ENCODE assay signal across 9 cellular contexts in genomic region chr6:122184260-122184934, GRCh38.
A peak's percentile ranks its signal among the peaks of the same experiment; 100 is the strongest.
DNase-seq lines count a peak whose midpoint lies in the region; ATAC-seq, FAIRE-seq and TF ChIP-seq lines count a peak whose summit lies in the region.
"Had no signal": no experiment of that assay in that cellular context is flagged by ENCODE, and none has a peak within 500 bp of the region (broad histone marks: within the 10 kb centered on the region; RNA-seq: fewer than 3 reads in every experiment).

No MANE protein-coding gene starts in this region.

- H3K36me3 ChIP-seq in brain microvascular endothelial cell (replicated peaks) (no peaks in the 10 kb centered on the region), liver (ENCODE audit: control insufficient read depth in 4 of 4, insufficient read depth in 3 of 4, low read depth in 1 of 4, low read length in 3 of 4) (no peaks in the 10 kb centered on the region), Peyer's patch (no peaks in the 10 kb centered on the region)

- H3K27ac ChIP-seq in brain microvascular endothelial cell = no peak overlapping the region
- H3K27ac ChIP-seq in liver (ENCODE audit: low read depth in 1 of 2, low read length in 2 of 2) = no peak overlapping the region
- no peak overlapping the region for H3K27ac ChIP-seq in Peyer's patch

- H3K27me3 ChIP-seq in brain microvascular endothelial cell (replicated peaks) = no peaks in the 10 kb centered on the region
- no peaks in the 10 kb centered on the region for H3K27me3 ChIP-seq in liver (ENCODE audit: control insufficient read depth in 4 of 4, insufficient read depth in 4 of 4, low read length in 3 of 4)
- no peaks in the 10 kb centered on the region for H3K27me3 ChIP-seq in Peyer's patch

- ATAC-seq in HG02610 (IDR thresholded peaks at IDR 0.05; ENCODE audit: unreplicated experiment) = no peak
- ATAC-seq in GM18861 (IDR thresholded peaks at IDR 0.05; ENCODE audit: unreplicated experiment) = no peak

- no peak for TF ChIP-seq POLR2A in Peyer's patch (IDR thresholded peaks at IDR 0.05)

- H3K9ac ChIP-seq in liver (ENCODE audit: low read depth in 1 of 2, low read length in 2 of 2) = no peak overlapping the region

- in situ Hi-C loops in brain microvascular endothelial cell (cut with HindIII; ENCODE audit: low pct_ligation_motif_present, low sequenced_read_pairs) = no loop called here

- FAIRE-seq in A204.1 (lab: Jason Lieb, UNC) = peak; percentile 91

- TF ChIP-seq RAD21 in liver (IDR thresholded peaks at IDR 0.05) = peak; percentile 61 to 68

- H3K4me1 ChIP-seq in liver (ENCODE audit: control insufficient read depth in 4 of 4, insufficient read depth in 4 of 4, low read length in 3 of 4) (no peaks in the 10 kb centered on the region), Peyer's patch (no peaks in the 10 kb centered on the region)

- 52% methylated on average over 5 of the region's 5 CpGs for WGBS in liver

- TF ChIP-seq CTCF in brain microvascular endothelial cell (IDR thresholded peaks at IDR 0.05; ENCODE audit: low read depth, low read length, missing control alignments) (peak; percentile 40), liver (IDR thresholded peaks at IDR 0.05; ENCODE audit: low read depth, low read length, missing input control) (no peak), Peyer's patch (IDR thresholded peaks at IDR 0.05) (peak in 3 of 6 experiments; percentile 28 to 37 (median 33))

- H3K9me3 ChIP-seq in liver (ENCODE audit: control insufficient read depth in 4 of 4, low read length in 3 of 4) = no peaks in the 10 kb centered on the region
- H3K9me3 ChIP-seq in Peyer's patch = no peaks in the 10 kb centered on the region

- H3K4me3 ChIP-seq in brain microvascular endothelial cell (ENCODE audit: low read depth, low read length) = no peak overlapping the region
- no peak overlapping the region for H3K4me3 ChIP-seq in liver (ENCODE audit: low read depth in 1 of 3, low read length in 3 of 3)
- H3K4me3 ChIP-seq in Peyer's patch = no peak overlapping the region

- peak; percentile 11 for DNase-seq in HuH-7 (ENCODE audit: low spot score)
- DNase-seq in brain microvascular endothelial cell = no peak
- DNase-seq in Peyer's patch = no peak
- DNase-seq in SKM-1 treated with dmso at 0.1 percent for 144 hours (lab: John Stamatoyannopoulos, UW; ENCODE audit: unreplicated experiment) = no peak
- DNase-seq: activated CD8-positive, alpha-beta memory T cell treated with anti-CD3 and anti-CD28 coated beads, Interleukin-2, amount 50 U/mL, for 48 hours had no signal

TF ChIP-seq in liver, 16 proteins besides CTCF, POLR2A, EP300 and RAD21:
- TF ChIP-seq FOXA2 (IDR thresholded peaks at IDR 0.05) (no peak), HNF4A (conservative IDR thresholded peaks at IDR 0.05) (no peak), ZBTB33 (IDR thresholded peaks at IDR 0.05) (no peak), REST (IDR thresholded peaks at IDR 0.05) (no peak), RXRA (IDR thresholded peaks at IDR 0.05) (no peak), GABPA (IDR thresholded peaks at IDR 0.05 in 1 of 2, conservative IDR thresholded peaks at IDR 0.05 in 1 of 2) (no peak), FOXA1 (IDR thresholded peaks at IDR 0.05) (no peak), SP1 (IDR thresholded peaks at IDR 0.05) (no peak), HNF4G (IDR thresholded peaks at IDR 0.05) (no peak), YY1 (IDR thresholded peaks at IDR 0.05) (no peak), TAF1 (conservative IDR thresholded peaks at IDR 0.05) (no peak), JUND (IDR thresholded peaks at IDR 0.05) (no peak), ATF3 (IDR thresholded peaks at IDR 0.05) (no peak), NR2F2 (IDR thresholded peaks at IDR 0.05) (no peak), EGR1 (IDR thresholded peaks at IDR 0.05; ENCODE audit: low read depth in 2 of 2) (no peak)
